In the genomic region with DNA sequence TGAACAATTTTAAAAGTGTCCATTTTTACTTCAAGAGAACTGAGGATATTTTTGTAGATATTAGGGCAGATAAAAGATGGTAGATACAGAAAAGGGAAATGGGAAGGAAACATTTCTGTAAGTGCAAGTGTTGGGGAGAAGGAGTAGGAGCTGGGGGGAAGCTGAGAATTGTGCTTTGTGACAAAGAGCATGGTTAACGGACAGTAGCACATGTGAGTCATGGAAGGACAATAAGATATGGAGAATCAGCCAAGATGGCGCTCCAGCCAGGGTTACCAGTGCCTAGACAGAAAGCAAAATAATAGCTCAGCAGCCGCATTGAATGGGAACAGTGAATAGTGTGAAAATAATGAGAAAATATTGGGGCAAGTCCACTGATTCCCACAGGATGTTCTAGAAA, we compare ENCODE assay signal across 20 cellular contexts. TPM values are rescaled to one million over a fixed set of nuclear protein-coding genes. Genes with fewer than 3 reads are reported as not detected.
"Had no signal": no experiment of that assay in that cellular context is flagged by ENCODE, and none has a peak within 500 bp of the region (broad histone marks: within the 10 kb centered on the region; RNA-seq: fewer than 3 reads in every experiment).

No MANE protein-coding gene starts in this region.

- ATAC-seq: effector memory CD8-positive, alpha-beta T cell; gastrocnemius medialis; heart left ventricle; sciatic nerve had no signal

- H3K36me3 Mint-ChIP-seq: neural progenitor cell had no signal

- DNase-seq: activated CD4-positive, alpha-beta T cell treated with anti-CD3 and anti-CD28 coated beads for 4 hours; activated naive CD4-positive, alpha-beta T cell; dermis blood vessel endothelial cell; effector memory CD8-positive, alpha-beta T cell; gastrocnemius medialis; heart left ventricle; immature natural killer cell; thyroid gland; uterus; WERI-Rb-1 had no signal

- H3K27ac ChIP-seq: epithelial cell of prostate, gastrocnemius medialis, neural progenitor cell, thyroid gland, uterus, WERI-Rb-1 had no signal

- H3K9me3 Mint-ChIP-seq: effector memory CD8-positive, alpha-beta T cell had no signal

- H3K9me3 ChIP-seq: gastrocnemius medialis, heart left ventricle, thyroid gland, uterus had no signal

- H3K4me3 Mint-ChIP-seq: activated T-helper 1 cell treated with anti-CD3 and anti-CD28 coated beads, Interleukin-12 subunit alpha, Interleukin-12 subunit beta, Interleukin-2, Interleukin-4 antibody, amounts not matched to agents 30 ng/mL and 10 ng/mL and 1 ng/mL, durations not matched to agents 14 hours and 24 hours and 36 hours; effector memory CD8-positive, alpha-beta T cell; neural progenitor cell had no signal

- H3K36me3 ChIP-seq: gastrocnemius medialis, heart left ventricle, neural progenitor cell, thyroid gland, uterus, WERI-Rb-1 had no signal

- H3K27me3 ChIP-seq: gastrocnemius medialis, heart left ventricle, neural progenitor cell, thyroid gland, uterus had no signal

- H3K27me3 Mint-ChIP-seq: effector memory CD8-positive, alpha-beta T cell had no signal

- H3K27ac Mint-ChIP-seq: activated T-helper 1 cell treated with anti-CD3 and anti-CD28 coated beads, Interleukin-12 subunit alpha, Interleukin-12 subunit beta, Interleukin-2, Interleukin-4 antibody, amounts not matched to agents 30 ng/mL and 10 ng/mL and 1 ng/mL, durations not matched to agents 14 hours and 24 hours and 36 hours; neural progenitor cell had no signal

- H3K4me1 ChIP-seq: gastrocnemius medialis, neural progenitor cell, thyroid gland, uterus had no signal

- H3K4me3 ChIP-seq: gastrocnemius medialis, heart left ventricle, neural progenitor cell, thyroid gland, uterus had no signal

- H3K4me1 Mint-ChIP-seq: neural progenitor cell had no signal

RNA-seq across cellular contexts. Expression of a gene that starts 12.8 kb away (rescaled TPM):
- total RNA-seq: bronchial epithelial cell, osteocyte, pulmonary artery endothelial cell had no signal

RNA-seq across cellular contexts. Expression of a gene that starts 34.8 kb away (rescaled TPM):
- total RNA-seq: astrocyte, bronchial epithelial cell, cerebellum, dermis blood vessel endothelial cell, fibroblast of lung, osteocyte, pulmonary artery endothelial cell had no signal
